ENCODE assay signal across 17 cellular contexts in the genomic region with DNA sequence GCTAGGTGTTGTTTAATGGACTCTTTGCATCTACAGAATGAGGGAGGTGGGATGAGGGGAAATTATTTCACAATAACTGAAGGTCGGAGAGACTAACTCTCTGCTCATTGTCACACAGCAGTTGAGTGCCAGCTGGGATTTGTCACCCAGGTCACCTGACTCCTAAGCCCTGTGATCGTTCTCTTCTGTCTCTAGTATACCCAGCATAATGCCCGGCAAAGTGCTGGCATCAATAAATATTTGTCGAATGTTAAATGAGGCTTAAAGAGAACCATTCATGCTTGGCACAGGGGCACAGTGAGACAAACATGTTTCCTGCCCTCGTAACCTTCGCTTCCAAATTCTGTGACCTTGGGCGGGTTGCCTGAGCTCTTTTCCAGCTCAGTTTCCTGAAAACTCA.
DNase-seq lines count a peak whose midpoint lies in the region; ATAC-seq and TF ChIP-seq lines count a peak whose summit lies in the region.
"Had no signal": no experiment of that assay in that cellular context is flagged by ENCODE, and none has a peak within 500 bp of the region (broad histone marks: within the 10 kb centered on the region; RNA-seq: fewer than 3 reads in every experiment).

No MANE protein-coding gene starts in this region.

- H3K36me3 ChIP-seq in psoas muscle (ENCODE audit: insufficient read depth in 1 of 2, low read depth in 1 of 2), result no peaks in the 10 kb centered on the region
- H3K36me3 ChIP-seq: BE2C, prostate gland had no signal

- peak; percentile 39 for DNase-seq in DMS79 treated with DMSO at 0.1 percent for 48 hours (lab: John Stamatoyannopoulos, UW)
- peak; percentile 79 for DNase-seq in NCI-H510A (lab: John Stamatoyannopoulos, UW)
- peak in 2 of 3 donors; percentile 34 to 62 for DNase-seq in right cardiac atrium
- DNase-seq in psoas muscle, result peak in 1 of 2 donors; percentile 48
- DNase-seq in RKO (ENCODE audit: low spot score), result no peak
- DNase-seq in NCI-H1930 (lab: John Stamatoyannopoulos, UW), result no peak
- DNase-seq: activated CD4-positive, alpha-beta T cell treated with anti-CD3 and anti-CD28 coated beads for 48 hours; activated naive CD4-positive, alpha-beta T cell; BE2C; GOT3; left colon; NCI-H526; SK-N-SH had no signal

- no peaks in the 10 kb centered on the region for H3K27me3 ChIP-seq in right cardiac atrium (ENCODE audit: control insufficient read depth, insufficient read depth)
- H3K27me3 ChIP-seq in psoas muscle (ENCODE audit: insufficient read depth in 3 of 3, low read length in 2 of 3), result no peaks in the 10 kb centered on the region
- H3K27me3 ChIP-seq: BE2C had no signal

- H3K27ac ChIP-seq in right cardiac atrium (ENCODE audit: low read length), result no peak overlapping the region
- no peak overlapping the region for H3K27ac ChIP-seq in psoas muscle
- H3K27ac ChIP-seq: prostate gland had no signal

- H3K9me3 ChIP-seq in right cardiac atrium (ENCODE audit: control insufficient read depth, low read length) (no peaks in the 10 kb centered on the region), psoas muscle (no peaks in the 10 kb centered on the region)
- H3K9me3 ChIP-seq: BE2C, prostate gland, SK-N-SH had no signal

- ATAC-seq in right cardiac atrium (peak; percentile 25 to 55), psoas muscle (peak; percentile 51 to 83 (median 76)), HG03095 (IDR thresholded peaks at IDR 0.05; ENCODE audit: unreplicated experiment) (no peak), GM18520 (IDR thresholded peaks at IDR 0.05; ENCODE audit: unreplicated experiment) (no peak)
- ATAC-seq: K562, left colon had no signal

- WGBS in right cardiac atrium, result 55% methylated on average over 7 of the region's 7 CpGs
- 18 to 25% (median 20%) methylated on average over 7 of the region's 7 CpGs for WGBS in psoas muscle, 3 donors

- H3K4me1 ChIP-seq in right cardiac atrium (ENCODE audit: control insufficient read depth, insufficient read depth, low read length) (peaks cover 18% of the 10 kb centered on the region), psoas muscle (peaks cover 41% of the 10 kb centered on the region)

- intact Hi-C loops in right cardiac atrium (cut with DNase I) (no loop called here), psoas muscle (cut with DNase I) (no loop called here)

- no peak for TF ChIP-seq CTCF in psoas muscle (IDR thresholded peaks at IDR 0.05)

- H3K4me3 ChIP-seq in right cardiac atrium (ENCODE audit: low read length) (no peak overlapping the region), psoas muscle (peak overlapping the region; percentile 28)
- H3K4me3 ChIP-seq: K562, prostate gland had no signal

Comparison
In these comparisons a context has a peak if more than half of its experiments do, and no peak if none do; other contexts are left out.
1. DNase-seq: peak in DMS79 treated with DMSO at 0.1 percent for 48 hours (single experiment), NCI-H510A (single experiment) and right cardiac atrium (2 of 3); none in RKO (single experiment) and NCI-H1930 (0 of 2).
2. ATAC-seq: peak in right cardiac atrium (2 of 2) and psoas muscle (4 of 4); none in HG03095 (single experiment) and GM18520 (single experiment).